Comparison of ENCODE assay signal across 8 cellular contexts in genomic region chr2:196249860-196250259, GRCh38.
DNase-seq lines count a peak whose midpoint lies in the region; ATAC-seq and TF ChIP-seq lines count a peak whose summit lies in the region.

No MANE protein-coding gene starts in this region.

- H3K27me3 ChIP-seq in brain microvascular endothelial cell (replicated peaks) (no peaks in the 10 kb centered on the region), tibial nerve (no peaks in the 10 kb centered on the region)

- H3K4me3 ChIP-seq in fibroblast of the aortic adventitia (ENCODE audit: low read depth, low read length) (no peak overlapping the region), brain microvascular endothelial cell (ENCODE audit: low read depth, low read length) (no peak overlapping the region), tibial nerve (no peak overlapping the region)

- no peaks in the 10 kb centered on the region for H3K9me3 ChIP-seq in tibial nerve

- ATAC-seq in GM18520 (IDR thresholded peaks at IDR 0.05; ENCODE audit: unreplicated experiment), result peak; percentile 54
- ATAC-seq in HG02610 (IDR thresholded peaks at IDR 0.05; ENCODE audit: unreplicated experiment), result peak; percentile 69

- no peak for TF ChIP-seq CTCF in fibroblast of the aortic adventitia (IDR thresholded peaks at IDR 0.05; ENCODE audit: insufficient read depth, low read length)
- TF ChIP-seq CTCF in brain microvascular endothelial cell (IDR thresholded peaks at IDR 0.05; ENCODE audit: low read depth, low read length, missing control alignments), result no peak
- no peak for TF ChIP-seq CTCF in tibial nerve (IDR thresholded peaks at IDR 0.05)

- in situ Hi-C loops in brain microvascular endothelial cell (cut with HindIII; ENCODE audit: low pct_ligation_motif_present, low sequenced_read_pairs), result no loop called here

- WGBS in tibial nerve, 2 donors, result 52 to 55% methylated on average over 3 of the region's 3 CpGs

- no peak for TF ChIP-seq EP300 in tibial nerve (IDR thresholded peaks at IDR 0.05)

- H3K4me1 ChIP-seq in tibial nerve, result peaks cover 0 to 21% (median 12%) of the 10 kb centered on the region in 4 donors

- TF ChIP-seq POLR2A in tibial nerve (IDR thresholded peaks at IDR 0.05), result no peak

- peak; percentile 69 for DNase-seq in NAMALWA (ENCODE audit: low spot score)
- peak; percentile 50 for DNase-seq in fibroblast of the aortic adventitia (ENCODE audit: low read depth)
- DNase-seq in HuH-7 (ENCODE audit: low spot score), result no peak
- DNase-seq in brain microvascular endothelial cell, result no peak
- DNase-seq in NCI-H146 (lab: John Stamatoyannopoulos, UW), result no peak
- DNase-seq in tibial nerve (ENCODE audit: low spot score in 2 of 2), result no peak

- H3K36me3 ChIP-seq in brain microvascular endothelial cell (replicated peaks) (no peaks in the 10 kb centered on the region), tibial nerve (peaks cover 0 to 3% (median 0%) of the 10 kb centered on the region in 3 donors)

- H3K27ac ChIP-seq in brain microvascular endothelial cell (no peak overlapping the region), tibial nerve (no peak overlapping the region)

Comparison
In these comparisons a context has a peak if more than half of its experiments do, and no peak if none do; other contexts are left out.
1. DNase-seq: peak in NAMALWA (single experiment) and fibroblast of the aortic adventitia (single experiment); none in HuH-7 (single experiment), brain microvascular endothelial cell (single experiment), NCI-H146 (single experiment) and tibial nerve (0 of 2).